In the genomic region with DNA sequence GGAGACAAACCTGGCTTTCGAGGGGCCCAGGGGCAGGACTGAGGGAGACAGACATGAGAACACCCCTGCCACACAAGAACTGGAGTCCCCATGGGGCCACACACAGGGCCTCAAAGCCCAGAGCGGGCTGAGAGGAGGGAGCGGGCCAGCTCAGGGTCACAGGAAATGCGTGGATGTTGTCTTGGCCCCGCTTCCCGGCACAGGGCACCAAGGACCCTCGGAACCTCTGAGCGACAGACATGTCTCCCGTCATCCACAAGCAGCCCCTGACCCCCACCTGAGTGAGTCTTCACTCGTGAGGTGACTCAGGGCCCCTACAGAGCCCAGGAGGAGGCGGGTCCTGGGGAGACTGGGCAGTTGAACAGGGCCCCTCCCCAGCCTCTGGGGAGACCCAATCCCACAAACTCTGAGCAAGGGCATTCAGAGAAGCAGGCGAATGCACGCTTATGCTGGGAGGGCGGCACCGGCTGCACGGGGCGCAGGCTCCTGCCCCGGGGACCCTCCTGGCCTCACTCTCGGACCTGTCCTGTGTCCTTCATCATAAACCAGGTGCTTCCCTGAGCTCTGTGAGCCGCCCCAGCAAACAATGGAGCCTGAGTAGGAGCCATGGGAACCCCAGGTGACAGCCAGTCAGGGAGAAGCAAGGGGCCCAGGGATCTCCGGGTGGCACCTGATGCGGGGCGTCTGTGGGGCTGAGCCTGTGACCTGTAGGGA, we compare ENCODE assay signal across 28 cellular contexts. TPM values are rescaled to one million over a fixed set of nuclear protein-coding genes. Genes with fewer than 3 reads are reported as not detected.
"Had no signal": no experiment of that assay in that cellular context is flagged by ENCODE, and none has a peak within 500 bp of the region (broad histone marks: within the 10 kb centered on the region; RNA-seq: fewer than 3 reads in every experiment).

No MANE protein-coding gene starts in this region.

- H3K4me1 ChIP-seq: adrenal gland, body of pancreas, gastroesophageal sphincter had no signal

- H3K9me3 ChIP-seq: adrenal gland, body of pancreas, esophagus muscularis mucosa, gastroesophageal sphincter had no signal

- H3K27me3 ChIP-seq: adrenal gland, body of pancreas, dorsolateral prefrontal cortex, esophagus muscularis mucosa, gastroesophageal sphincter had no signal

- H3K4me3 ChIP-seq: adrenal gland, body of pancreas, coronary artery, dorsolateral prefrontal cortex, esophagus muscularis mucosa, gastroesophageal sphincter had no signal

- ATAC-seq: activated CD4-positive, alpha-beta T cell treated with anti-CD3 and anti-CD28 coated beads for 36 hours; activated naive CD8-positive, alpha-beta T cell treated with anti-CD3 and anti-CD28 coated beads, Interleukin-2, amount 50 U/mL, for 24 hours; body of pancreas; effector memory CD8-positive, alpha-beta T cell; gastroesophageal sphincter had no signal

- DNase-seq: activated CD4-positive, alpha-beta memory T cell treated with anti-CD3 and anti-CD28 coated beads, Interleukin-2, amount 10 ng/mL, durations not matched to agents 7 days and 5 days; activated CD4-positive, alpha-beta T cell treated with anti-CD3 and anti-CD28 coated beads for 36 hours; activated CD4-positive, alpha-beta T cell treated with anti-CD3 and anti-CD28 coated beads, Interleukin-2, amount 10 ng/mL, durations not matched to agents 7 days and 5 days; activated CD4-positive, alpha-beta T cell treated with anti-CD3 and anti-CD28 coated beads, Interleukin-2, amount 50 U/mL, for 4 hours; activated CD4-positive, CD25-positive, alpha-beta regulatory T cell; activated CD4-positive, CD25-positive, alpha-beta regulatory T cell treated with anti-CD3 and anti-CD28 coated beads, Interleukin-2, amount 50 U/mL, for 72 hours; activated CD8-positive, alpha-beta memory T cell treated with anti-CD3 and anti-CD28 coated beads, Interleukin-2, amount 50 U/mL, for 48 hours; activated effector memory CD4-positive, alpha-beta T cell treated with anti-CD3 and anti-CD28 coated beads, Interleukin-2, amount 50 U/mL, for 16 hours; activated naive CD4-positive, alpha-beta T cell treated with anti-CD3 and anti-CD28 coated beads for 36 hours; activated naive CD8-positive, alpha-beta T cell treated with anti-CD3 and anti-CD28 coated beads for 36 hours; activated naive CD8-positive, alpha-beta T cell treated with anti-CD3 and anti-CD28 coated beads, Interleukin-2, amount 50 U/mL, for 24 hours; activated T-cell treated with anti-CD3 and anti-CD28 coated beads, Interleukin-2, amount 50 U/mL, for 48 hours; adrenal gland; amygdala; aorta; body of pancreas; central memory CD4-positive, alpha-beta T cell; cerebellar nuclear complex; dorsolateral prefrontal cortex; effector memory CD8-positive, alpha-beta T cell; erythroblast; foreskin melanocyte; T-helper 2 cell had no signal

- H3K27ac ChIP-seq: adrenal gland, body of pancreas, coronary artery, esophagus muscularis mucosa, gastroesophageal sphincter had no signal

RNA-seq across cellular contexts. Expression of a gene that starts 41.8 kb away (rescaled TPM):
- total RNA-seq: activated CD4-positive, alpha-beta memory T cell treated with anti-CD3 and anti-CD28 coated beads, Interleukin-2, amount 10 ng/mL, durations not matched to agents 7 days and 5 days; activated CD4-positive, alpha-beta T cell treated with anti-CD3 and anti-CD28 coated beads, Interleukin-2, amount 10 ng/mL, durations not matched to agents 7 days and 5 days; activated T-helper 1 cell treated with anti-CD3 and anti-CD28 coated beads, Interleukin-12 subunit alpha, Interleukin-12 subunit beta, Interleukin-2, Interleukin-4 antibody, amounts not matched to agents 30 ng/mL and 10 ng/mL and 1 ng/mL, durations not matched to agents 14 hours and 24 hours and 36 hours; T-helper 1 cell treated with Interleukin-12 subunit alpha and Interleukin-12 subunit beta and Interleukin-4 antibody, amounts not matched to agents 30 ng/mL and 1 ng/mL, for 36 hours had no signal
